In genomic region chr4:86737244-86737643, GRCh38 we compare ENCODE assay signal across 9 cellular contexts.
"Had no signal": no experiment of that assay in that cellular context is flagged by ENCODE, and none has a peak within 500 bp of the region (broad histone marks: within the 10 kb centered on the region; RNA-seq: fewer than 3 reads in every experiment).

No MANE protein-coding gene starts in this region.

- H3K9me3 ChIP-seq: HAP-1 had no signal

- H2AFZ ChIP-seq: GM23248 had no signal

- H3K4me3 Mint-ChIP-seq: HFFc6, IgD-negative memory B cell had no signal

- H3K9ac ChIP-seq: GM23248 had no signal

- H3K27ac ChIP-seq: GM23248, HL-60 had no signal

- H3K36me3 Mint-ChIP-seq: IgD-negative memory B cell had no signal

- H3K27ac Mint-ChIP-seq: HFFc6, IgD-negative memory B cell had no signal

- H3K4me1 ChIP-seq: HAP-1 had no signal

- H3K4me3 ChIP-seq: GM23248, HAP-1 had no signal

- H3K4me1 Mint-ChIP-seq: IgD-negative memory B cell had no signal

- ATAC-seq: HCT116, HepG2 had no signal

- DNase-seq: GM23248, GOT3, H7, HFFc6 had no signal
